Comparison of ENCODE assay signal across 2 cellular contexts in genomic region chr7:8433477-8434289, GRCh38.
TF ChIP-seq lines count a peak whose summit lies in the region.

NXPH1 (plus strand) TSS chr7:8433609.

TF ChIP-seq in HCT116, 20 proteins besides CTCF, POLR2A, EP300 and RAD21 (continued from another document):
- TF ChIP-seq REST (IDR thresholded peaks at IDR 0.05; ENCODE audit: low read depth), result peak; percentile 30; the same call in 1 of the 2 replicates

TF ChIP-seq in SK-N-SH treated with all-trans-retinoic acid at 6 μM for 48 hours, 23 proteins besides CTCF, POLR2A, EP300 and RAD21 (continued from another document):
- TF ChIP-seq BACH2 (CRISPR knock-in tag; IDR thresholded peaks at IDR 0.05; ENCODE audit: borderline replicate concordance) (no peak), GLIS3 (CRISPR knock-in tag; IDR thresholded peaks at IDR 0.05) (peak; percentile 89), CSRNP3 (CRISPR knock-in tag; IDR thresholded peaks at IDR 0.05) (no peak), ISL1 (CRISPR knock-in tag; IDR thresholded peaks at IDR 0.05) (peak; percentile 31; the same call in 1 of the 2 replicates)
